Comparison of ENCODE assay signal across 12 cellular contexts in the genomic region with DNA sequence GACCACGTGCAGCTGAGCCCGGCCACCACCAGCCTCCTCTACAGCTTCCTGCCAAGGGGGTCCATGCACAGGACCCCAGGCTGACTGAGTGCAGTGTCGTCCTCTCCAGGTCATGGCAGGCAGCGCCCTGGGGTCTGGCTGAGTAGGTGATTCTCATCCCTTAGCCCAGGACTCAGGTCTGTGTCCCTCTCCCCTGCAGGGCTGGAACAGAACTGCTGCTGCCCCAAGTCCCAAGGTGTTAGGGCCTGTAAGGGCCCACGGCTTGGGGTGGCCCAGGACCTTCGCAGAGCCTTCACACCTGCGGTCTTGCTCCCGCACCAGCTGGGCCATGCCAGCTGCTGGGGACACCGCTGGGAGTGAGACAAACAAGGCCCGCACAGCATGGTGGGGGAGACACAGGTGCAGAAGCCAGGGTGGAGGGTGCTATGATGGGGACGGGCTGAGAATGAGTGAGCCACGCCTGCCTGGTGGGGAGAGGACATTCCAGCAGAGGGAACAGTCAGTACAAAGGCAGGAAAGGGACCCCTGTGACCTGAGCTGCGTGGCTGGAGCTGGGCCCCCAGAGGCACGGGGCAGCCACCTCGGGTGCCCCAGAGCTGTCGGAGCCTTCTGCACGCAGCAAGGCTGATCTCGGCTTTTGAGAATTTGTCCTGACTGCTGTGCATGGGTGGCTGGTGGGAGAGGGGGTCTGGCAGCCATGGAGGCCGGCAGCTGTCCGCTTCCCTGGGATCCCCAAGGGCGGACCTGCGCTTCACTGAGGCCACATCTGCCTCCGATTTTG. TPM values are rescaled to one million over a fixed set of nuclear protein-coding genes. Genes with fewer than 3 reads are reported as not detected.
A peak's percentile ranks its signal among the peaks of the same experiment; 100 is the strongest.
DNase-seq lines count a peak whose midpoint lies in the region; ATAC-seq, FAIRE-seq and TF ChIP-seq lines count a peak whose summit lies in the region.
"Had no signal": no experiment of that assay in that cellular context is flagged by ENCODE, and none has a peak within 500 bp of the region (broad histone marks: within the 10 kb centered on the region; RNA-seq: fewer than 3 reads in every experiment).

No MANE protein-coding gene starts in this region.

- H3K4me1 Mint-ChIP-seq in activated CD8-positive, alpha-beta T cell treated with anti-CD3 and anti-CD28 coated beads for 36 hours (ENCODE audit: low read depth): peaks cover 88% of the 10 kb centered on the region
- H3K4me1 Mint-ChIP-seq in activated CD8-positive, alpha-beta T cell treated with anti-CD3 and anti-CD28 coated beads, Interleukin-2, amount 10 ng/mL, durations not matched to agents 7 days and 5 days (ENCODE audit: low read depth): peaks cover 88% of the 10 kb centered on the region
- H3K4me1 Mint-ChIP-seq in WTC11: no peaks in the 10 kb centered on the region

- H3K4me1 ChIP-seq in kidney (ENCODE audit: control insufficient read depth in 1 of 2, insufficient read depth in 1 of 2, low read depth in 1 of 2, low read length in 2 of 2) (peaks cover 0 to 6% of the 10 kb centered on the region in 2 donors), A673 (ENCODE audit: insufficient read depth, low read length, poor library complexity, severe bottlenecking) (no peaks in the 10 kb centered on the region)

- H3K4me3 ChIP-seq in kidney (ENCODE audit: low read length in 2 of 2) (no peak overlapping the region), A673 (ENCODE audit: low read depth, low read length, poor library complexity, severe bottlenecking) (no peak overlapping the region)

- H3K4me3 Mint-ChIP-seq in activated CD8-positive, alpha-beta T cell treated with anti-CD3 and anti-CD28 coated beads for 36 hours: no peak overlapping the region
- no peak overlapping the region for H3K4me3 Mint-ChIP-seq in activated CD8-positive, alpha-beta T cell treated with anti-CD3 and anti-CD28 coated beads, Interleukin-2, amount 10 ng/mL, durations not matched to agents 7 days and 5 days
- no peak overlapping the region for H3K4me3 Mint-ChIP-seq in WTC11

- H3K9me3 Mint-ChIP-seq in activated CD8-positive, alpha-beta T cell treated with anti-CD3 and anti-CD28 coated beads for 36 hours: no peaks in the 10 kb centered on the region
- no peaks in the 10 kb centered on the region for H3K9me3 Mint-ChIP-seq in activated CD8-positive, alpha-beta T cell treated with anti-CD3 and anti-CD28 coated beads, Interleukin-2, amount 10 ng/mL, durations not matched to agents 7 days and 5 days (ENCODE audit: insufficient read depth)
- no peaks in the 10 kb centered on the region for H3K9me3 Mint-ChIP-seq in WTC11

- no peak for ATAC-seq in activated CD8-positive, alpha-beta T cell treated with anti-CD3 and anti-CD28 coated beads for 36 hours
- ATAC-seq in activated CD8-positive, alpha-beta T cell treated with anti-CD3 and anti-CD28 coated beads, Interleukin-2, amount 10 ng/mL, durations not matched to agents 7 days and 5 days: no peak
- ATAC-seq in WTC11: peak; percentile 80
- ATAC-seq: activated CD4-positive, CD25-positive, alpha-beta regulatory T cell treated with anti-CD3 and anti-CD28 coated beads, Interleukin-2, amount 50 U/mL, for 24 hours had no signal

- POLR2A ChIA-PET in activated CD8-positive, alpha-beta T cell treated with anti-CD3 and anti-CD28 coated beads for 36 hours (lab: Charles Lee): interaction anchor here (0.7 to 8.7 kb wide), 8 partner anchors 11 to 71 kb away, joined by 3 to 59 read pairs (median 4); a partner anchor contains a TSS
- POLR2A ChIA-PET in activated CD8-positive, alpha-beta T cell treated with anti-CD3 and anti-CD28 coated beads, Interleukin-2, amount 10 ng/mL, durations not matched to agents 7 days and 5 days (lab: Charles Lee): interaction anchor here (0.9 to 3.0 kb wide), 4 partner anchors 9 to 71 kb away, joined by 6 to 15 read pairs (median 12); a partner anchor contains a TSS
- POLR2A ChIA-PET in WTC11 (lab: Charles Lee) (no interaction called here), A673 (lab: Charles Lee; ENCODE audit: low non-redundant PET) (no interaction called here)

- H3K36me3 Mint-ChIP-seq in activated CD8-positive, alpha-beta T cell treated with anti-CD3 and anti-CD28 coated beads for 36 hours (ENCODE audit: low read depth): peaks cover 34% of the 10 kb centered on the region
- H3K36me3 Mint-ChIP-seq in activated CD8-positive, alpha-beta T cell treated with anti-CD3 and anti-CD28 coated beads, Interleukin-2, amount 10 ng/mL, durations not matched to agents 7 days and 5 days (ENCODE audit: low read depth): peaks cover 58% of the 10 kb centered on the region
- H3K36me3 Mint-ChIP-seq in WTC11: no peaks in the 10 kb centered on the region; the same call in 1 of the 2 replicates

- DNase-seq in activated CD8-positive, alpha-beta T cell treated with anti-CD3 and anti-CD28 coated beads for 36 hours: peak; percentile 33
- no peak for DNase-seq in activated CD8-positive, alpha-beta T cell treated with anti-CD3 and anti-CD28 coated beads, Interleukin-2, amount 10 ng/mL, durations not matched to agents 7 days and 5 days
- DNase-seq in WTC11 (ENCODE audit: low spot score) (no peak), kidney (peak; percentile 61), substantia nigra (lab: John Stamatoyannopoulos, UW) (no peak), SHP77 (lab: John Stamatoyannopoulos, UW) (no peak), A673 (ENCODE audit: low spot score) (no peak), GM19238 (ENCODE audit: insufficient read length, low spot score) (no peak)
- DNase-seq: NCI-H2081 had no signal

- H3K27ac ChIP-seq in kidney (ENCODE audit: low read depth in 2 of 2, low read length in 2 of 2) (no peak overlapping the region), substantia nigra (ENCODE audit: low read depth, low read length, poor library complexity, severe bottlenecking) (peak overlapping the region; percentile 100), A673 (ENCODE audit: low read depth, low read length, poor library complexity, severe bottlenecking) (no peak overlapping the region)

- no peak overlapping the region for H3K9ac ChIP-seq in kidney (ENCODE audit: low read length in 2 of 2)

- H3K36me3 ChIP-seq in kidney (ENCODE audit: control insufficient read depth in 1 of 2, insufficient read depth in 2 of 2, low read length in 2 of 2): peaks cover 0 to 2% of the 10 kb centered on the region in 2 donors
- no peaks in the 10 kb centered on the region for H3K36me3 ChIP-seq in A673 (ENCODE audit: insufficient read depth, low read length, poor library complexity, severe bottlenecking)

- TF ChIP-seq CTCF in activated CD8-positive, alpha-beta T cell treated with anti-CD3 and anti-CD28 coated beads for 36 hours (IDR thresholded peaks at IDR 0.05): peak; percentile 42
- TF ChIP-seq CTCF in WTC11 (IDR thresholded peaks at IDR 0.05) (no peak), kidney (IDR thresholded peaks at IDR 0.05; ENCODE audit: borderline replicate concordance, extremely low read depth, insufficient read depth) (no peak), A673 (conservative IDR thresholded peaks at IDR 0.05; ENCODE audit: low read depth, low read length) (no peak)

- H3K27me3 Mint-ChIP-seq in activated CD8-positive, alpha-beta T cell treated with anti-CD3 and anti-CD28 coated beads for 36 hours: no peaks in the 10 kb centered on the region
- no peaks in the 10 kb centered on the region for H3K27me3 Mint-ChIP-seq in activated CD8-positive, alpha-beta T cell treated with anti-CD3 and anti-CD28 coated beads, Interleukin-2, amount 10 ng/mL, durations not matched to agents 7 days and 5 days (ENCODE audit: low read depth)
- no peaks in the 10 kb centered on the region for H3K27me3 Mint-ChIP-seq in WTC11 (ENCODE audit: low read depth)

- no TSS peak for BruUV-seq in A673 (replicated peaks; lab: Mats Ljungman, UMichigan)

- intact Hi-C loops in activated CD8-positive, alpha-beta T cell treated with anti-CD3 and anti-CD28 coated beads for 36 hours (cut with micrococcal nuclease): no loop called here
- intact Hi-C loops in kidney (cut with DNase I) (no loop called here), A673 (cut with micrococcal nuclease; ENCODE audit: unreplicated experiment) (no loop called here)

- CTCF ChIA-PET in activated CD8-positive, alpha-beta T cell treated with anti-CD3 and anti-CD28 coated beads for 36 hours (lab: Charles Lee): interaction anchor here (0.7 to 5.2 kb wide), 10 partner anchors 8 to 77 kb away, joined by 3 to 30 read pairs (median 4); a partner anchor contains a TSS
- CTCF ChIA-PET in activated CD8-positive, alpha-beta T cell treated with anti-CD3 and anti-CD28 coated beads, Interleukin-2, amount 10 ng/mL, durations not matched to agents 7 days and 5 days (lab: Charles Lee): interaction anchor here (0.8 to 8.2 kb wide), 5 partner anchors 10 to 67 kb away, joined by 3 to 59 read pairs (median 5); a partner anchor contains a TSS
- CTCF ChIA-PET in WTC11 (lab: Charles Lee) (interaction anchor here (0.7 to 2.0 kb wide), 5 partner anchors 8 to 83 kb away, joined by 3 to 14 read pairs (median 3); a partner anchor contains a TSS), A673 (lab: Charles Lee) (no interaction called here)

- H3K9me3 ChIP-seq in kidney (ENCODE audit: control insufficient read depth in 1 of 2, low read length in 2 of 2): no peaks in the 10 kb centered on the region
- no peaks in the 10 kb centered on the region for H3K9me3 ChIP-seq in A673 (ENCODE audit: low read depth, low read length, poor library complexity, severe bottlenecking)

- no peak for FAIRE-seq in kidney (lab: Jason Lieb, UNC)
- FAIRE-seq: G401.6, HTR-8/SVneo had no signal

- peak overlapping the region; percentile 63 for H3K27ac Mint-ChIP-seq in activated CD8-positive, alpha-beta T cell treated with anti-CD3 and anti-CD28 coated beads for 36 hours
- no peak overlapping the region for H3K27ac Mint-ChIP-seq in activated CD8-positive, alpha-beta T cell treated with anti-CD3 and anti-CD28 coated beads, Interleukin-2, amount 10 ng/mL, durations not matched to agents 7 days and 5 days
- H3K27ac Mint-ChIP-seq in WTC11: peak overlapping the region; percentile 63; the same call in 1 of the 2 replicates

- no peaks in the 10 kb centered on the region for H3K27me3 ChIP-seq in A673 (replicated peaks; ENCODE audit: insufficient read depth, low read depth, low read length, poor library complexity)

TF ChIP-seq in WTC11, 78 proteins besides CTCF, POLR2A, EP300 and RAD21 (continues in another document):
- TF ChIP-seq FOXP1 (CRISPR knock-in tag; IDR thresholded peaks at IDR 0.05; ENCODE audit: borderline replicate concordance): no peak

RNA-seq across cellular contexts. Expression of a gene that starts 11.9 kb away (rescaled TPM):
- 10 to 100 TPM; 30.4 to 31.7 TPM for total RNA-seq in activated CD8-positive, alpha-beta T cell treated with anti-CD3 and anti-CD28 coated beads for 36 hours
- 10 to 100 TPM; 46.0 to 47.7 TPM for total RNA-seq in activated CD8-positive, alpha-beta T cell treated with anti-CD3 and anti-CD28 coated beads, Interleukin-2, amount 10 ng/mL, durations not matched to agents 7 days and 5 days
- total RNA-seq in WTC11 (2021): 10.8 to 17.9 TPM (median 14.0 TPM) in 3 replicates
- total RNA-seq in kidney: 11.7 TPM
- 7.1 TPM for polyA plus RNA-seq in kidney (ENCODE audit: insufficient read depth, low read depth, low replicate concordance)
- not detected in 2 replicates for total RNA-seq in A673 (2021)

RNA-seq across cellular contexts. Expression of a gene that starts 37.9 kb away (rescaled TPM):
- 10 to 100 TPM; 33.3 to 36.6 TPM for total RNA-seq in activated CD8-positive, alpha-beta T cell treated with anti-CD3 and anti-CD28 coated beads for 36 hours
- total RNA-seq in activated CD8-positive, alpha-beta T cell treated with anti-CD3 and anti-CD28 coated beads, Interleukin-2, amount 10 ng/mL, durations not matched to agents 7 days and 5 days: 10 to 100 TPM; 38.7 to 41.0 TPM
- total RNA-seq in WTC11 (2021): 15.5 to 19.0 TPM (median 17.2 TPM) in 3 replicates
- total RNA-seq in kidney: 21.2 TPM
- 27.1 TPM for polyA plus RNA-seq in kidney (ENCODE audit: insufficient read depth, low read depth, low replicate concordance)
- total RNA-seq in A673 (2021): 26.8 and 28.6 TPM in 2 replicates

Comparison
In these comparisons a context has a peak if more than half of its experiments do, and no peak if none do; other contexts are left out.
1. DNase-seq: peak in activated CD8-positive, alpha-beta T cell treated with anti-CD3 and anti-CD28 coated beads for 36 hours (single experiment) and kidney (single experiment); none in activated CD8-positive, alpha-beta T cell treated with anti-CD3 and anti-CD28 coated beads, Interleukin-2, amount 10 ng/mL, durations not matched to agents 7 days and 5 days (single experiment), WTC11 (single experiment), substantia nigra (0 of 49), SHP77 (0 of 2), A673 (single experiment) and GM19238 (single experiment).
2. RNA of a gene that starts 11.9 kb away (total RNA-seq): 46.0 to 47.7 TPM in activated CD8-positive, alpha-beta T cell treated with anti-CD3 and anti-CD28 coated beads, Interleukin-2, amount 10 ng/mL, durations not matched to agents 7 days and 5 days, 30.4 to 31.7 TPM in activated CD8-positive, alpha-beta T cell treated with anti-CD3 and anti-CD28 coated beads for 36 hours, 10.8 to 17.9 TPM in WTC11 and 11.7 TPM in kidney (single experiment); not detected in A673; every median in the first group is over 10 times any median in the second.
3. POLR2A ChIA-PET loops: an anchor here in activated CD8-positive, alpha-beta T cell treated with anti-CD3 and anti-CD28 coated beads for 36 hours (0.7 to 8.7 kb wide) and activated CD8-positive, alpha-beta T cell treated with anti-CD3 and anti-CD28 coated beads, Interleukin-2, amount 10 ng/mL, durations not matched to agents 7 days and 5 days (0.9 to 3.0 kb wide); none called in WTC11 and A673.